In genomic region chr12:3145036-3145435, GRCh38 we compare ENCODE assay signal across 17 cellular contexts.
DNase-seq lines count a peak whose midpoint lies in the region; ATAC-seq and FAIRE-seq lines count a peak whose summit lies in the region.
"Had no signal": no experiment of that assay in that cellular context is flagged by ENCODE, and none has a peak within 500 bp of the region (broad histone marks: within the 10 kb centered on the region; RNA-seq: fewer than 3 reads in every experiment).

No MANE protein-coding gene starts in this region.

- DNase-seq in cerebellar cortex (ENCODE audit: low spot score) (peak; percentile 90), Right ventricle myocardium superior (peak; percentile 84), left kidney (ENCODE audit: low read depth, low spot score) (peak; percentile 69), urothelium cell line (ENCODE audit: low spot score) (no peak), germinal center (ENCODE audit: low spot score) (no peak), immature natural killer cell (no peak)
- no peak for DNase-seq in activated naive CD4-positive, alpha-beta T cell treated with anti-CD3 and anti-CD28 coated beads, Interleukin-2, amount 50 U/mL, for 72 hours (ENCODE audit: low spot score in 2 of 2)
- DNase-seq: BE2C; CD4-positive, alpha-beta memory T cell; DMS79 treated with DMSO at 0.1 percent for 48 hours; GDM1; NCI-H2107; NCI-H345; NCI-H526 treated with DMSO at 0.1 percent for 48 hours; OCI-M1 had no signal

- H3K9me3 Mint-ChIP-seq in activated naive CD4-positive, alpha-beta T cell treated with anti-CD3 and anti-CD28 coated beads, Interleukin-2, amount 50 U/mL, for 72 hours = no peaks in the 10 kb centered on the region
- H3K9me3 Mint-ChIP-seq in immature natural killer cell = no peaks in the 10 kb centered on the region

- no peaks in the 10 kb centered on the region for H3K36me3 Mint-ChIP-seq in activated naive CD4-positive, alpha-beta T cell treated with anti-CD3 and anti-CD28 coated beads, Interleukin-2, amount 50 U/mL, for 72 hours
- H3K36me3 Mint-ChIP-seq in immature natural killer cell = no peaks in the 10 kb centered on the region
- H3K36me3 Mint-ChIP-seq: CD4-positive, alpha-beta memory T cell had no signal

- H3K4me3 Mint-ChIP-seq in immature natural killer cell = no peak overlapping the region
- H3K4me3 Mint-ChIP-seq: CD4-positive, alpha-beta memory T cell had no signal

- no peaks in the 10 kb centered on the region for H3K4me1 Mint-ChIP-seq in immature natural killer cell
- H3K4me1 Mint-ChIP-seq: CD4-positive, alpha-beta memory T cell had no signal

- H3K27ac Mint-ChIP-seq in activated naive CD4-positive, alpha-beta T cell treated with anti-CD3 and anti-CD28 coated beads, Interleukin-2, amount 50 U/mL, for 72 hours = no peak overlapping the region
- H3K27ac Mint-ChIP-seq in immature natural killer cell = no peak overlapping the region
- H3K27ac Mint-ChIP-seq: CD4-positive, alpha-beta memory T cell had no signal

- peaks cover 0 to 8% (median 4%) of the 10 kb centered on the region in 3 donors for H3K27me3 Mint-ChIP-seq in immature natural killer cell (ENCODE audit: low read depth in 3 of 3)

- FAIRE-seq in urothelium cell line (lab: Jason Lieb, UNC) = peak; percentile 13
- FAIRE-seq: H54, K562 had no signal

- peak; percentile 82 for ATAC-seq in Right ventricle myocardium superior (ENCODE audit: poor library complexity)
- ATAC-seq in activated naive CD4-positive, alpha-beta T cell treated with anti-CD3 and anti-CD28 coated beads, Interleukin-2, amount 50 U/mL, for 72 hours = no peak
- ATAC-seq: K562 had no signal

- intact Hi-C loops in Right ventricle myocardium superior (cut with DNase I) = no loop called here

Comparison
In these comparisons a context has a peak if more than half of its experiments do, and no peak if none do; other contexts are left out.
1. DNase-seq: peak in cerebellar cortex (single experiment), Right ventricle myocardium superior (single experiment) and left kidney (single experiment); none in urothelium cell line (single experiment), germinal center (single experiment), activated naive CD4-positive, alpha-beta T cell treated with anti-CD3 and anti-CD28 coated beads, Interleukin-2, amount 50 U/mL, for 72 hours (0 of 2) and immature natural killer cell (0 of 3).